ENCODE assay signal across 8 cellular contexts in genomic region chr16:72092832-72093447, GRCh38. TPM values are rescaled to one million over a fixed set of nuclear protein-coding genes. Genes with fewer than 3 reads are reported as not detected.
DNase-seq lines count a peak whose midpoint lies in the region; ATAC-seq, FAIRE-seq and TF ChIP-seq lines count a peak whose summit lies in the region.

No MANE protein-coding gene starts in this region.

- peak overlapping the region; percentile 99 for H3K27ac Mint-ChIP-seq in T-helper 17 cell
- peak overlapping the region; percentile 92 to 100 (median 99) for H3K27ac Mint-ChIP-seq in naive thymus-derived CD4-positive, alpha-beta T cell

- peaks cover 6 to 26% of the 10 kb centered on the region in 2 donors for H3K36me3 ChIP-seq in esophagus (ENCODE audit: control insufficient read depth in 2 of 2, insufficient read depth in 2 of 2, low read length in 1 of 2)
- H3K36me3 ChIP-seq in naive thymus-derived CD4-positive, alpha-beta T cell (ENCODE audit: control insufficient read depth in 2 of 3, insufficient read depth in 3 of 3, low read length in 3 of 3), result peaks cover 21 to 59% (median 25%) of the 10 kb centered on the region in 3 experiments

- H3K9me3 ChIP-seq in T-helper 17 cell (ENCODE audit: control insufficient read depth, low read length, poor library complexity, severe bottlenecking) (no peaks in the 10 kb centered on the region), esophagus (ENCODE audit: control insufficient read depth in 2 of 2, insufficient read depth in 1 of 2, low read depth in 1 of 2, low read length in 1 of 2) (no peaks in the 10 kb centered on the region)
- H3K9me3 ChIP-seq in naive thymus-derived CD4-positive, alpha-beta T cell (ENCODE audit: control insufficient read depth in 2 of 3, low read length in 3 of 3), result no peaks in the 10 kb centered on the region

- H3K4me3 ChIP-seq in AG10803 (ENCODE audit: low read length) (peak overlapping the region; percentile 100), esophagus (ENCODE audit: low read depth in 1 of 2, low read length in 2 of 2) (peak overlapping the region; percentile 96 to 99)
- peak overlapping the region; percentile 86 for H3K4me3 ChIP-seq in naive thymus-derived CD4-positive, alpha-beta T cell (ENCODE audit: low read length)

- no peaks in the 10 kb centered on the region for H3K27me3 Mint-ChIP-seq in T-helper 17 cell
- no peaks in the 10 kb centered on the region for H3K27me3 Mint-ChIP-seq in naive thymus-derived CD4-positive, alpha-beta T cell

- CTCF ChIA-PET in naive thymus-derived CD4-positive, alpha-beta T cell (lab: Charles Lee), result interaction anchor here (0.6 kb wide), 1 partner anchor 203 kb away, joined by 4 read pairs; no protein-coding TSS in a partner anchor

- 0% methylated on average over 22 of the region's 22 CpGs for WGBS in esophagus, 2 donors

- ATAC-seq in T-helper 17 cell (peak; percentile 31), GM19452 (IDR thresholded peaks at IDR 0.05; ENCODE audit: unreplicated experiment) (no peak)
- peak; percentile 28 for ATAC-seq in naive thymus-derived CD4-positive, alpha-beta T cell

- H3K27ac ChIP-seq in esophagus (ENCODE audit: low read depth in 2 of 2, low read length in 1 of 2), result peak overlapping the region; percentile 82 to 87
- peak overlapping the region; percentile 93 for H3K27ac ChIP-seq in naive thymus-derived CD4-positive, alpha-beta T cell (ENCODE audit: low read depth, low read length)

- peaks cover 12% of the 10 kb centered on the region for H3K36me3 Mint-ChIP-seq in T-helper 17 cell (ENCODE audit: low read depth)
- H3K36me3 Mint-ChIP-seq in naive thymus-derived CD4-positive, alpha-beta T cell, result peaks cover 18 to 39% (median 27%) of the 10 kb centered on the region in 5 donors

- H3K4me1 Mint-ChIP-seq in T-helper 17 cell, result peaks cover 55% of the 10 kb centered on the region
- H3K4me1 Mint-ChIP-seq in naive thymus-derived CD4-positive, alpha-beta T cell, result peaks cover 33 to 70% (median 63%) of the 10 kb centered on the region in 7 donors

- no peaks in the 10 kb centered on the region for H3K4me1 ChIP-seq in esophagus (ENCODE audit: control insufficient read depth in 2 of 2, insufficient read depth in 2 of 2, low read length in 1 of 2)
- H3K4me1 ChIP-seq in naive thymus-derived CD4-positive, alpha-beta T cell (ENCODE audit: control insufficient read depth in 2 of 2, insufficient read depth in 2 of 2, low read length in 2 of 2), result peaks cover 21 to 24% of the 10 kb centered on the region in 2 donors

- no peak for TF ChIP-seq POLR2A in H54 (IDR thresholded peaks at IDR 0.05; ENCODE audit: low read depth, low read length)

- intact Hi-C loops in naive thymus-derived CD4-positive, alpha-beta T cell (cut with micrococcal nuclease), result loop anchor here (1.0 to 10.0 kb wide), 14 partner anchors 85 to 1838 kb away; partner anchors contain the start of genes ATXN1L (in 2 of the 2), DHODH (in 2 of the 2), PHLPP2 (in 2 of the 2) and CMTR2 (in 1 of the 2)

- FAIRE-seq in H54 (lab: Jason Lieb, UNC), result peak; percentile 50

- DNase-seq in AG10803 (ENCODE audit: low read depth) (peak; percentile 69), H54 (ENCODE audit: insufficient read length, low spot score) (peak; percentile 33), T-helper 17 cell (no peak), COLO829 (ENCODE audit: low spot score) (no peak), mucosa of gallbladder (ENCODE audit: low spot score) (no peak)
- DNase-seq in naive thymus-derived CD4-positive, alpha-beta T cell, result peak in 1 of 9 donors; percentile 2

- H3K9me3 Mint-ChIP-seq in naive thymus-derived CD4-positive, alpha-beta T cell, result no peaks in the 10 kb centered on the region

- POLR2A ChIA-PET in naive thymus-derived CD4-positive, alpha-beta T cell (lab: Charles Lee), result interaction anchor here (0.8 to 1.1 kb wide), 3 partner anchors 10 to 528 kb away, joined by 3 to 5 read pairs (median 3); partner anchors contain the start of gene AP1G1

- no peak for TF ChIP-seq CTCF in AG10803 (conservative IDR thresholded peaks at IDR 0.05; ENCODE audit: low read length)

- H3K27me3 ChIP-seq in esophagus (ENCODE audit: control insufficient read depth in 1 of 2, insufficient read depth in 2 of 2, low read length in 2 of 2), result no peaks in the 10 kb centered on the region
- no peaks in the 10 kb centered on the region for H3K27me3 ChIP-seq in naive thymus-derived CD4-positive, alpha-beta T cell (ENCODE audit: control insufficient read depth in 2 of 2, insufficient read depth in 2 of 2, low read length in 2 of 2)

- peak overlapping the region; percentile 98 for H3K4me3 Mint-ChIP-seq in T-helper 17 cell
- H3K4me3 Mint-ChIP-seq in naive thymus-derived CD4-positive, alpha-beta T cell, result peak overlapping the region; percentile 94 to 100 (median 98)

RNA-seq across cellular contexts. Expression of gene TXNL4B, which starts 0.5 kb away (rescaled TPM):
- total RNA-seq in T-helper 17 cell (10 to 100 TPM; 11.3 to 14.0 TPM), mucosa of gallbladder (14.0 TPM)
- polyA plus RNA-seq in esophagus, result 1 to 10 TPM; 4.5 to 6.0 TPM
- 10 to 100 TPM; 12.5 to 20.9 (median 18.5) TPM for total RNA-seq in naive thymus-derived CD4-positive, alpha-beta T cell
- 10 to 100 TPM; 13.4 to 22.0 TPM for polyA plus RNA-seq in naive thymus-derived CD4-positive, alpha-beta T cell

RNA-seq across cellular contexts. Expression of gene DHX38, which starts 0.7 kb away (rescaled TPM):
- total RNA-seq in T-helper 17 cell (100 to 1,000 TPM in 1 of 2 donors, 10 to 100 TPM in 1; 93.5 to 122 TPM), mucosa of gallbladder (55.7 TPM)
- polyA plus RNA-seq in esophagus, result 10 to 100 TPM; 33.7 to 39.6 TPM
- total RNA-seq in naive thymus-derived CD4-positive, alpha-beta T cell, result 100 to 1,000 TPM in 3 of 5 experiments, 10 to 100 TPM in 2; 90.1 to 113 (median 104) TPM
- polyA plus RNA-seq in naive thymus-derived CD4-positive, alpha-beta T cell, result 10 to 100 TPM; 21.6 to 46.9 TPM

RNA-seq across cellular contexts. Expression of gene HPR, which starts 29.9 kb away (rescaled TPM):
- total RNA-seq in T-helper 17 cell, result not detected
- polyA plus RNA-seq in esophagus, result under 1 TPM; 0.14 to 0.16 TPM
- not detected for total RNA-seq in naive thymus-derived CD4-positive, alpha-beta T cell
- under 1 TPM in 1 of 2 donors, not detected in 1; 0.34 TPM for polyA plus RNA-seq in naive thymus-derived CD4-positive, alpha-beta T cell
- 0.43 TPM for total RNA-seq in mucosa of gallbladder

RNA-seq across cellular contexts. Expression of gene HP, which starts 38.6 kb away (rescaled TPM):
- total RNA-seq in T-helper 17 cell (under 1 TPM in 1 of 2 donors, not detected in 1; 0.57 TPM), mucosa of gallbladder (27.5 TPM)
- under 1 TPM; 0.27 to 0.29 TPM for polyA plus RNA-seq in esophagus
- total RNA-seq in naive thymus-derived CD4-positive, alpha-beta T cell, result 1 to 10 TPM in 1 of 5 experiments, not detected in 4; 5.2 TPM
- polyA plus RNA-seq in naive thymus-derived CD4-positive, alpha-beta T cell, result under 1 TPM in 1 of 2 donors, not detected in 1; 0.26 TPM

Comparison
In these comparisons a context has a peak if more than half of its experiments do, and no peak if none do; other contexts are left out.
1. DNase-seq: peak in AG10803 (single experiment) and H54 (single experiment); none in T-helper 17 cell (0 of 3), COLO829 (single experiment) and mucosa of gallbladder (single experiment).
2. Peak in every context shown above with its lines, with median percentiles within 50 percentile points of each other: H3K4me3 ChIP-seq.